ENCODE assay signal across 19 cellular contexts in genomic region chr4:112858751-112859150, GRCh38.
DNase-seq lines count a peak whose midpoint lies in the region; ATAC-seq and TF ChIP-seq lines count a peak whose summit lies in the region.
"Had no signal": no experiment of that assay in that cellular context is flagged by ENCODE, and none has a peak within 500 bp of the region (broad histone marks: within the 10 kb centered on the region; RNA-seq: fewer than 3 reads in every experiment).

No MANE protein-coding gene starts in this region.

- no peaks in the 10 kb centered on the region for H3K36me3 ChIP-seq in SJCRH30
- no peaks in the 10 kb centered on the region for H3K36me3 ChIP-seq in endodermal cell (ENCODE audit: control insufficient read depth, insufficient read depth, low read length)
- no peaks in the 10 kb centered on the region for H3K36me3 ChIP-seq in rectal smooth muscle tissue (ENCODE audit: control insufficient read depth, insufficient read depth, low read length)
- H3K36me3 ChIP-seq in thyroid gland: no peaks in the 10 kb centered on the region
- H3K36me3 ChIP-seq in prostate gland: no peaks in the 10 kb centered on the region
- H3K36me3 ChIP-seq: Peyer's patch had no signal

- 100% methylated on average over 3 of the region's 3 CpGs; no CpG with 5 or more reads in 1 of the 2 experiments for WGBS in endodermal cell (ENCODE audit: insufficient coverage in 1 of 2, insufficient read length in 1 of 2), 2 experiments
- WGBS in thyroid gland, 2 donors: 91 to 96% methylated on average over 3 of the region's 3 CpGs
- WGBS in prostate gland: 58% methylated on average over 3 of the region's 3 CpGs

- TF ChIP-seq POLR2A in thyroid gland (IDR thresholded peaks at IDR 0.05): no peak
- TF ChIP-seq POLR2A in prostate gland (IDR thresholded peaks at IDR 0.05): no peak
- no peak for TF ChIP-seq POLR2A in GM18505 (IDR thresholded peaks at IDR 0.05; ENCODE audit: borderline replicate concordance, extremely low read depth, insufficient read depth, insufficient read length)

- no peaks in the 10 kb centered on the region for H3K27me3 Mint-ChIP-seq in endodermal cell (ENCODE audit: insufficient read depth)
- H3K27me3 Mint-ChIP-seq: CD4-positive, CD25-positive, alpha-beta regulatory T cell had no signal

- ATAC-seq in GM18505 (IDR thresholded peaks at IDR 0.05; ENCODE audit: unreplicated experiment): no peak

- intact Hi-C loops in thyroid gland (cut with DNase I): loop anchor here (10.0 kb wide), 1 partner anchor 76 kb away; no protein-coding TSS in a partner anchor
- intact Hi-C loops in prostate gland (cut with DNase I): no loop called here

- H3K27ac ChIP-seq in SJCRH30 (0 out of 2 replicates have a peak overlapping the region, but pooled peaks have one; percentile 1), endodermal cell (ENCODE audit: low read depth, low read length) (no peak overlapping the region), rectal smooth muscle tissue (ENCODE audit: low read depth, low read length) (peak overlapping the region; percentile 14), thyroid gland (no peak overlapping the region), prostate gland (no peak overlapping the region)
- H3K27ac ChIP-seq: Peyer's patch had no signal

- TF ChIP-seq CTCF in endodermal cell (conservative IDR thresholded peaks at IDR 0.05) (no peak), thyroid gland (IDR thresholded peaks at IDR 0.05) (no peak), prostate gland (IDR thresholded peaks at IDR 0.05) (no peak)

- H3K9me3 ChIP-seq in SJCRH30 (replicated peaks) (no peaks in the 10 kb centered on the region), endodermal cell (ENCODE audit: control insufficient read depth, low read length) (peaks cover under 1% of the 10 kb centered on the region), thyroid gland (no peaks in the 10 kb centered on the region), prostate gland (no peaks in the 10 kb centered on the region)
- H3K9me3 ChIP-seq: Peyer's patch had no signal

- H3K4me3 ChIP-seq in SJCRH30 (no peak overlapping the region), endodermal cell (ENCODE audit: low read length) (no peak overlapping the region), rectal smooth muscle tissue (ENCODE audit: low read length) (no peak overlapping the region), thyroid gland (replicated peaks in 1 of 3) (no peak overlapping the region), prostate gland (no peak overlapping the region)
- H3K4me3 ChIP-seq: GM23248, Peyer's patch had no signal

- H3K4me1 ChIP-seq in SJCRH30: peaks cover 20% of the 10 kb centered on the region
- peaks cover 47% of the 10 kb centered on the region for H3K4me1 ChIP-seq in endodermal cell (ENCODE audit: control insufficient read depth, insufficient read depth, low read length)
- H3K4me1 ChIP-seq in rectal smooth muscle tissue (ENCODE audit: control insufficient read depth, insufficient read depth, low read length): peaks cover 36% of the 10 kb centered on the region
- no peaks in the 10 kb centered on the region for H3K4me1 ChIP-seq in thyroid gland
- H3K4me1 ChIP-seq in prostate gland (replicated peaks): no peaks in the 10 kb centered on the region
- H3K4me1 ChIP-seq: Peyer's patch had no signal

- H3K27me3 ChIP-seq in SJCRH30: no peaks in the 10 kb centered on the region
- H3K27me3 ChIP-seq in endodermal cell (ENCODE audit: control insufficient read depth, insufficient read depth, low read length, poor library complexity, severe bottlenecking): no peaks in the 10 kb centered on the region
- no peaks in the 10 kb centered on the region for H3K27me3 ChIP-seq in rectal smooth muscle tissue (ENCODE audit: control insufficient read depth, insufficient read depth, low read length)
- no peaks in the 10 kb centered on the region for H3K27me3 ChIP-seq in thyroid gland
- no peaks in the 10 kb centered on the region for H3K27me3 ChIP-seq in prostate gland (replicated peaks; ENCODE audit: insufficient read depth)
- H3K27me3 ChIP-seq: Peyer's patch had no signal

- peaks cover 1% of the 10 kb centered on the region for H3K9me3 Mint-ChIP-seq in endodermal cell
- H3K9me3 Mint-ChIP-seq: CD4-positive, CD25-positive, alpha-beta regulatory T cell had no signal

- H3K36me3 Mint-ChIP-seq in endodermal cell (ENCODE audit: low read depth): peaks cover 4% of the 10 kb centered on the region
- H3K36me3 Mint-ChIP-seq: CD4-positive, CD25-positive, alpha-beta regulatory T cell had no signal

- H3K9ac ChIP-seq in endodermal cell (ENCODE audit: extremely low read depth, low read length, poor library complexity, severe bottlenecking) (no peak overlapping the region), rectal smooth muscle tissue (ENCODE audit: low read length) (no peak overlapping the region)
- H3K9ac ChIP-seq: GM23248 had no signal

- peak overlapping the region; percentile 83 for H3K27ac Mint-ChIP-seq in endodermal cell
- H3K27ac Mint-ChIP-seq: CD4-positive, CD25-positive, alpha-beta regulatory T cell had no signal

- H3K4me1 Mint-ChIP-seq in endodermal cell: peaks cover 60% of the 10 kb centered on the region

- DNase-seq in SJCRH30: no peak
- DNase-seq in endodermal cell: no peak
- DNase-seq in thyroid gland: no peak
- no peak for DNase-seq in prostate gland (ENCODE audit: low spot score)
- DNase-seq in stimulated activated CD4-positive, alpha-beta T cell treated with anti-CD3 and anti-CD28 coated beads, Interleukin-4, amount 100 ng/mL, for 1 hour: no peak
- DNase-seq: CD4-positive, CD25-positive, alpha-beta regulatory T cell; DMS79; GM23248; Karpas-422; MV-4-11; NCI-H2029 treated with DMSO at 0.1 percent for 48 hours; NCI-H2171; NCI-H345; NCI-H524; NCI-H774; Peyer's patch; Right ventricle myocardium superior had no signal

- no peak overlapping the region for H3K4me3 Mint-ChIP-seq in endodermal cell
- H3K4me3 Mint-ChIP-seq: CD4-positive, CD25-positive, alpha-beta regulatory T cell had no signal

Comparison
In these comparisons a context has a peak if more than half of its experiments do, and no peak if none do; other contexts are left out.
1. H3K27ac ChIP-seq: peak in SJCRH30 (single experiment) and rectal smooth muscle tissue (single experiment); none in endodermal cell (single experiment), thyroid gland (0 of 3) and prostate gland (0 of 2).